Comparison of ENCODE assay signal across 25 cellular contexts in genomic region chr21:14683021-14683420, GRCh38.
DNase-seq lines count a peak whose midpoint lies in the region; ATAC-seq, FAIRE-seq and TF ChIP-seq lines count a peak whose summit lies in the region.
"Had no signal": no experiment of that assay in that cellular context is flagged by ENCODE, and none has a peak within 500 bp of the region (broad histone marks: within the 10 kb centered on the region; RNA-seq: fewer than 3 reads in every experiment).

No MANE protein-coding gene starts in this region.

- no peak overlapping the region for H3K4me3 Mint-ChIP-seq in GM23338
- H3K4me3 Mint-ChIP-seq: activated naive CD4-positive, alpha-beta T cell treated with anti-CD3 and anti-CD28 coated beads, Interleukin-2, amount 50 U/mL, for 24 hours; natural killer cell treated with Interleukin-12 subunit alpha and Interleukin-12 subunit beta and Interleukin-15 and Interleukin-18, amount 100 ng/mL, for 72 hours had no signal

- POLR2A ChIA-PET in endothelial cell of umbilical vein (lab: Charles Lee) = no interaction called here

- TF ChIP-seq POLR2A in endothelial cell of umbilical vein (IDR thresholded peaks at IDR 0.05; ENCODE audit: low read depth, low read length) (no peak), suprapubic skin (IDR thresholded peaks at IDR 0.05) (no peak)

- H3K4me1 ChIP-seq in BLaER1 treated with 17β-estradiol and CSF1 and Interleukin-3, amounts not matched to agents 10 nM and 100 nM = peaks cover 10 to 86% (median 48%) of the 10 kb centered on the region in 10 experiments
- H3K4me1 ChIP-seq in GM23338 (ENCODE audit: insufficient read depth) (no peaks in the 10 kb centered on the region), endothelial cell of umbilical vein (ENCODE audit: control insufficient read depth, extremely low read depth, insufficient read depth, low read length) (peaks cover 10% of the 10 kb centered on the region), suprapubic skin (no peaks in the 10 kb centered on the region)
- H3K4me1 ChIP-seq: ascending aorta had no signal

- DNase-seq in GM23338 (ENCODE audit: low spot score) (no peak), SKM-1 treated with dmso at 0.1 percent for 144 hours (lab: John Stamatoyannopoulos, UW; ENCODE audit: unreplicated experiment) (peak; percentile 49), endothelial cell of umbilical vein (ENCODE audit: low read depth, low spot score) (peak; percentile 5), suprapubic skin (ENCODE audit: low spot score in 2 of 2) (no peak), hepatic stellate cell (ENCODE audit: low spot score) (no peak)
- no peak for DNase-seq in stimulated activated naive CD4-positive, alpha-beta T cell (lab: John Stamatoyannopoulos, UW)
- DNase-seq: activated CD4-positive, alpha-beta T cell treated with anti-CD3 and anti-CD28 coated beads for 48 hours; dermis blood vessel endothelial cell; GDM1; islet precursor cell; left ventricle myocardium superior; midbrain; NCI-H446; NCI-H82; PC-9; right cardiac atrium; SHP77 treated with DMSO at 0.1 percent for 48 hours; spleen; stimulated activated CD4-positive, alpha-beta T cell treated with anti-CD3 and anti-CD28 coated beads, Interleukin-2, amount 100 ng/mL, for 48 hours; stimulated activated naive CD8-positive, alpha-beta T cell treated with anti-CD3 and anti-CD28 coated beads, Interleukin-15, Interleukin-2, amounts not matched to agents 100 U/mL and 50 U/mL, for 24 hours had no signal

- no peak overlapping the region for H3K4me3 ChIP-seq in BLaER1 treated with 17β-estradiol and CSF1 and Interleukin-3, amounts not matched to agents 10 nM and 100 nM
- H3K4me3 ChIP-seq in GM23338 (no peak overlapping the region), endothelial cell of umbilical vein (replicated peaks in 1 of 3; ENCODE audit: insufficient read depth in 1 of 3, low read depth in 1 of 3, low read length in 3 of 3) (no peak overlapping the region), suprapubic skin (no peak overlapping the region)
- H3K4me3 ChIP-seq: ascending aorta, PC-9, spleen had no signal

- no peak overlapping the region for H3K9ac ChIP-seq in BLaER1 treated with 17β-estradiol and CSF1 and Interleukin-3, amounts not matched to agents 10 nM and 100 nM
- no peak overlapping the region for H3K9ac ChIP-seq in endothelial cell of umbilical vein (replicated peaks; ENCODE audit: extremely low read depth, insufficient read depth, low read length)

- peaks cover 4 to 19% (median 7%) of the 10 kb centered on the region in 11 experiments; a peak in 11 of 22 replicates for H3K9me3 ChIP-seq in BLaER1 treated with 17β-estradiol and CSF1 and Interleukin-3, amounts not matched to agents 10 nM and 100 nM (replicated peaks in 1 of 11)
- H3K9me3 ChIP-seq in endothelial cell of umbilical vein (replicated peaks; ENCODE audit: control insufficient read depth, insufficient read depth, low read length) = no peaks in the 10 kb centered on the region
- H3K9me3 ChIP-seq in suprapubic skin = no peaks in the 10 kb centered on the region
- H3K9me3 ChIP-seq: ascending aorta, spleen had no signal

- peaks cover 2% of the 10 kb centered on the region for H3K27me3 Mint-ChIP-seq in GM23338 (ENCODE audit: insufficient read depth, low read depth, poor library complexity)
- H3K27me3 Mint-ChIP-seq: activated naive CD4-positive, alpha-beta T cell treated with anti-CD3 and anti-CD28 coated beads, Interleukin-2, amount 50 U/mL, for 24 hours had no signal

- 0 out of 2 replicates have a peak, but pooled peaks cover 1% of the 10 kb centered on the region for H3K9me2 ChIP-seq in GM23338 (ENCODE audit: insufficient read depth)

- peaks cover 4% of the 10 kb centered on the region; the same call in 1 of the 3 replicates for H3K4me1 Mint-ChIP-seq in GM23338

- no peaks in the 10 kb centered on the region for H3K36me3 Mint-ChIP-seq in GM23338 (ENCODE audit: low read depth)
- H3K36me3 Mint-ChIP-seq: activated naive CD4-positive, alpha-beta T cell treated with anti-CD3 and anti-CD28 coated beads, Interleukin-2, amount 50 U/mL, for 24 hours; natural killer cell treated with Interleukin-12 subunit alpha and Interleukin-12 subunit beta and Interleukin-15 and Interleukin-18, amount 100 ng/mL, for 72 hours had no signal

- intact Hi-C loops in endothelial cell of umbilical vein (cut with micrococcal nuclease) = no loop called here

- dilution Hi-C loops in endothelial cell of umbilical vein (cut with MboI; ENCODE audit: extremely low pct_ligation_motif_present, low sequenced_read_pairs) = no loop called here

- H3K9me1 ChIP-seq in endothelial cell of umbilical vein (replicated peaks; ENCODE audit: control insufficient read depth, extremely low read depth, insufficient read depth, low read length) = no peaks in the 10 kb centered on the region

- H3K36me3 ChIP-seq in BLaER1 treated with 17β-estradiol and CSF1 and Interleukin-3, amounts not matched to agents 10 nM and 100 nM = no peaks in the 10 kb centered on the region
- H3K36me3 ChIP-seq in GM23338 (ENCODE audit: insufficient read depth) = no peaks in the 10 kb centered on the region
- no peaks in the 10 kb centered on the region for H3K36me3 ChIP-seq in endothelial cell of umbilical vein (ENCODE audit: control insufficient read depth in 2 of 2, extremely low read depth in 1 of 2, insufficient read depth in 2 of 2, low read length in 2 of 2)
- no peaks in the 10 kb centered on the region for H3K36me3 ChIP-seq in suprapubic skin
- H3K36me3 ChIP-seq: ascending aorta, spleen had no signal

- FAIRE-seq in endothelial cell of umbilical vein (lab: Jason Lieb, UNC) = peak; percentile 28

- BruUV-seq in endothelial cell of umbilical vein (replicated peaks; lab: Mats Ljungman, UMichigan) = no TSS peak

- peak overlapping the region; percentile 24 to 84 (median 52); a peak in 16 of 22 replicates for H3K4me2 ChIP-seq in BLaER1 treated with 17β-estradiol and CSF1 and Interleukin-3, amounts not matched to agents 10 nM and 100 nM
- H3K4me2 ChIP-seq in GM23338 (no peak overlapping the region), endothelial cell of umbilical vein (ENCODE audit: insufficient read depth, low read length) (no peak overlapping the region)
- H3K4me2 ChIP-seq: PC-9 had no signal

- no peaks in the 10 kb centered on the region for H4K20me1 ChIP-seq in BLaER1 treated with 17β-estradiol and CSF1 and Interleukin-3, amounts not matched to agents 10 nM and 100 nM
- H4K20me1 ChIP-seq in GM23338 (replicated peaks; ENCODE audit: insufficient read depth) (no peaks in the 10 kb centered on the region), endothelial cell of umbilical vein (replicated peaks; ENCODE audit: control insufficient read depth, extremely low read depth, insufficient read depth, low read length) (no peaks in the 10 kb centered on the region)

- no peaks in the 10 kb centered on the region for H3K27me3 ChIP-seq in BLaER1 treated with 17β-estradiol and CSF1 and Interleukin-3, amounts not matched to agents 10 nM and 100 nM
- H3K27me3 ChIP-seq in GM23338 (ENCODE audit: insufficient read depth) = no peaks in the 10 kb centered on the region
- H3K27me3 ChIP-seq in endothelial cell of umbilical vein (ENCODE audit: control insufficient read depth in 2 of 2, insufficient read depth in 2 of 2, low read length in 2 of 2) = no peaks in the 10 kb centered on the region
- no peaks in the 10 kb centered on the region for H3K27me3 ChIP-seq in suprapubic skin
- H3K27me3 ChIP-seq: ascending aorta, spleen had no signal

- peak overlapping the region in 8 of 11 experiments; percentile 19 to 82 (median 46); a peak in 9 of 22 replicates for H3K27ac ChIP-seq in BLaER1 treated with 17β-estradiol and CSF1 and Interleukin-3, amounts not matched to agents 10 nM and 100 nM
- H3K27ac ChIP-seq in GM23338 (ENCODE audit: low read depth) (no peak overlapping the region), endothelial cell of umbilical vein (ENCODE audit: insufficient read depth, low read depth, low read length) (no peak overlapping the region), suprapubic skin (no peak overlapping the region)
- H3K27ac ChIP-seq: ascending aorta, PC-9 had no signal

- CTCF ChIA-PET in endothelial cell of umbilical vein (lab: Charles Lee) = no interaction called here

- H2AFZ ChIP-seq in GM23338 (peak overlapping the region; percentile 30; the same call in 1 of the 2 replicates), endothelial cell of umbilical vein (ENCODE audit: low read depth, low read length) (peak overlapping the region; percentile 85)
- H2AFZ ChIP-seq: PC-9 had no signal

- no peak for TF ChIP-seq EP300 in suprapubic skin (IDR thresholded peaks at IDR 0.05)

- H3K27ac Mint-ChIP-seq in GM23338 = no peak overlapping the region
- H3K27ac Mint-ChIP-seq: activated naive CD4-positive, alpha-beta T cell treated with anti-CD3 and anti-CD28 coated beads, Interleukin-2, amount 50 U/mL, for 24 hours had no signal

- H3K79me2 ChIP-seq in GM23338 (replicated peaks; ENCODE audit: insufficient read depth) = no peaks in the 10 kb centered on the region
- no peaks in the 10 kb centered on the region for H3K79me2 ChIP-seq in endothelial cell of umbilical vein (ENCODE audit: control insufficient read depth, insufficient read depth, low read length)

- H3K9me3 Mint-ChIP-seq in GM23338 = peaks cover 3% of the 10 kb centered on the region; the same call in 1 of the 3 replicates
- H3K9me3 Mint-ChIP-seq: natural killer cell treated with Interleukin-12 subunit alpha and Interleukin-12 subunit beta and Interleukin-15 and Interleukin-18, amount 100 ng/mL, for 72 hours had no signal

- H3F3A ChIP-seq in GM23338 (replicated peaks; ENCODE audit: low read depth) = no peaks in the 10 kb centered on the region

- ATAC-seq in GM23338 = no peak
- no peak for ATAC-seq in HG03457 (IDR thresholded peaks at IDR 0.05; ENCODE audit: unreplicated experiment)
- ATAC-seq: left ventricle myocardium superior; natural killer cell treated with Interleukin-12 subunit alpha and Interleukin-12 subunit beta and Interleukin-15 and Interleukin-18, amount 100 ng/mL, for 72 hours; right cardiac atrium; stimulated activated naive CD8-positive, alpha-beta T cell treated with anti-CD3 and anti-CD28 coated beads, Interleukin-15, Interleukin-2, amounts not matched to agents 100 U/mL and 50 U/mL, for 24 hours had no signal

- TF ChIP-seq CTCF in GM23338 (conservative IDR thresholded peaks at IDR 0.05; ENCODE audit: low read depth in 2 of 2) (no peak), endothelial cell of umbilical vein (IDR thresholded peaks at IDR 0.05; ENCODE audit: extremely low read depth in 1 of 2, insufficient read depth in 1 of 2, low read depth in 1 of 2, low read length in 2 of 2) (no peak), suprapubic skin (IDR thresholded peaks at IDR 0.05) (no peak)

TF ChIP-seq in GM23338, 12 proteins besides CTCF, POLR2A, EP300 and RAD21 (continues in another document):
- TF ChIP-seq JUNB (IDR thresholded peaks at IDR 0.05; ENCODE audit: unreplicated experiment) (no peak), NANOG (IDR thresholded peaks at IDR 0.05; ENCODE audit: borderline replicate concordance) (no peak), EZH2phosphoT487 (IDR thresholded peaks at IDR 0.05; ENCODE audit: unreplicated experiment) (no peak)

TF ChIP-seq in endothelial cell of umbilical vein, 7 proteins besides CTCF, POLR2A, EP300 and RAD21 (continues in another document):
- no peak for TF ChIP-seq MAX (IDR thresholded peaks at IDR 0.05; ENCODE audit: insufficient read depth, insufficient read length)

Comparison
In these comparisons a context has a peak if more than half of its experiments do, and no peak if none do; other contexts are left out.
1. H3K27ac ChIP-seq: peak in BLaER1 treated with 17β-estradiol and CSF1 and Interleukin-3, amounts not matched to agents 10 nM and 100 nM (8 of 11); none in GM23338 (single experiment), endothelial cell of umbilical vein (single experiment) and suprapubic skin (single experiment).
2. H3K4me2 ChIP-seq: peak in BLaER1 treated with 17β-estradiol and CSF1 and Interleukin-3, amounts not matched to agents 10 nM and 100 nM (11 of 11); none in GM23338 (single experiment) and endothelial cell of umbilical vein (single experiment).
3. DNase-seq: peak in SKM-1 treated with dmso at 0.1 percent for 144 hours (single experiment) and endothelial cell of umbilical vein (single experiment); none in GM23338 (single experiment), suprapubic skin (0 of 2), hepatic stellate cell (single experiment) and stimulated activated naive CD4-positive, alpha-beta T cell (0 of 6).